9 cellular contexts compared by ENCODE assay signal in the genomic region with DNA sequence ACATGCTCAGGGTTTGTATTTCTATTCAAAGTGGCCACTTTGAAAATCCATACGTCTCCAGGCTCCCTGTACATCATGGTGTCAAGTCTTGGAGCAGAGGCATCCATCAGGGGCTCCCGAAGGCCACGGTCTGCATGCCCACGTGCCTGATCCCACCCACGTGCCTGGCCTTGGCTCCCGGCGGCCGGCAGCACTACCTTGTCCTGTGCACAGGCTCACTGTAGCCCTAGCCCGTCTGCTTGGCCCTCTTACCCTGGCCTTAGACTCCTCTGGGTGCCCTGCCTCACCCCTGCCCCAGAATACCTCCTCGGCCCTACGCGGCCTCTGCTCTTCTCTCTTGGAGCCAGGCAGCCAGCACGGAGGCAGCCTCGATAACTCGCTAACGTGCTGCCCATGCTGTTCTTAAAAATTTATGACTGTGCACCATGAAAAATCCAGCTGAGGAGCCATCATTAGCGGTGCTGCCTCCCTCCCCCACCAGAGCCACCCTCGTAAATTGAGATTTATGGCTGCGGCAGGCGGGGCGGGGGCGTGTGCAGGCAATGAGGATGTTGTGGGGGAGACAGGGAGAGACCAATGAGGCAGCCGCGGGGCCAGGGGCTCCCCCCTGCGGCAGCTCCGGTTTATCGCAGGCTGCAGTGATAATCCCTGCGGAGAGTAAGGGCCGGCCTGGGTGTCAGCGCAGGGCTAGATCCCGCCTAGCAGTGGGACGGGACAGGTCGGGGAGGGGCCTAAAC. TPM values are rescaled to one million over a fixed set of nuclear protein-coding genes. Genes with fewer than 3 reads are reported as not detected.
A peak's percentile ranks its signal among the peaks of the same experiment; 100 is the strongest.
DNase-seq lines count a peak whose midpoint lies in the region; ATAC-seq and TF ChIP-seq lines count a peak whose summit lies in the region.
"Had no signal": no experiment of that assay in that cellular context is flagged by ENCODE, and none has a peak within 500 bp of the region (broad histone marks: within the 10 kb centered on the region; RNA-seq: fewer than 3 reads in every experiment).

No MANE protein-coding gene starts in this region.

- TF ChIP-seq CTCF in AG09319 (IDR thresholded peaks at IDR 0.05; ENCODE audit: low read depth, low read length) (peak; percentile 24), HFFc6 (IDR thresholded peaks at IDR 0.05) (peak; percentile 68), activated B cell treated with CpG ODN at 0.5 μM for 24 hours (IDR thresholded peaks at IDR 0.05) (no peak), epithelial cell of esophagus (IDR thresholded peaks at IDR 0.05; ENCODE audit: insufficient read depth, low read depth, low read length, missing control alignments) (peak; percentile 31), neutrophil (IDR thresholded peaks at IDR 0.05) (peak; percentile 49)

- POLR2A ChIA-PET in activated B cell treated with CpG ODN at 0.5 μM for 24 hours (lab: Charles Lee) = no interaction called here

- DNase-seq in AG09319 (ENCODE audit: extremely low read depth, low read depth) = no peak
- DNase-seq in HFFc6 = peak; percentile 6
- no peak for DNase-seq in activated B cell treated with CpG ODN at 0.5 μM for 24 hours
- DNase-seq in epithelial cell of esophagus (ENCODE audit: low read depth) = no peak
- no peak for DNase-seq in superior temporal gyrus (ENCODE audit: extremely low spot score)
- no peak for DNase-seq in GDM1 (lab: John Stamatoyannopoulos, UW)

- no peaks in the 10 kb centered on the region for H3K9me3 Mint-ChIP-seq in HFFc6
- H3K9me3 Mint-ChIP-seq in activated B cell treated with CpG ODN at 0.5 μM for 24 hours = no peaks in the 10 kb centered on the region

- intact Hi-C loops in activated B cell treated with CpG ODN at 0.5 μM for 24 hours (cut with micrococcal nuclease) = loop anchor here (1.0 kb wide), 1 partner anchor 21 kb away; no protein-coding TSS in a partner anchor

- ATAC-seq in activated B cell treated with CpG ODN at 0.5 μM for 24 hours (ENCODE audit: low read depth) = peak; percentile 85
- ATAC-seq in GM21515 (IDR thresholded peaks at IDR 0.05; ENCODE audit: unreplicated experiment) = no peak

- CTCF ChIA-PET in activated B cell treated with CpG ODN at 0.5 μM for 24 hours (lab: Charles Lee) = interaction anchor here (1.7 kb wide), 1 partner anchor 20 kb away, joined by 6 read pairs; no protein-coding TSS in a partner anchor

- H3K36me3 Mint-ChIP-seq in HFFc6 (ENCODE audit: low read depth) (no peaks in the 10 kb centered on the region), activated B cell treated with CpG ODN at 0.5 μM for 24 hours (ENCODE audit: low read depth) (peaks cover 24% of the 10 kb centered on the region)

- H3K27ac ChIP-seq in neutrophil = no peak overlapping the region

- H3K9me3 ChIP-seq in neutrophil = no peaks in the 10 kb centered on the region

- H3K27ac Mint-ChIP-seq in HFFc6 = no peak overlapping the region
- H3K27ac Mint-ChIP-seq in activated B cell treated with CpG ODN at 0.5 μM for 24 hours = no peak overlapping the region
- H3K27ac Mint-ChIP-seq: activated naive CD8-positive, alpha-beta T cell had no signal

- H3K4me3 ChIP-seq in epithelial cell of esophagus (ENCODE audit: low read length) = no peak overlapping the region
- H3K4me3 ChIP-seq in neutrophil (ENCODE audit: low read depth in 1 of 2, low read length in 1 of 2) = no peak overlapping the region

- H3K4me1 Mint-ChIP-seq in HFFc6 (ENCODE audit: low read depth) (peaks cover 35% of the 10 kb centered on the region), activated B cell treated with CpG ODN at 0.5 μM for 24 hours (peaks cover 9% of the 10 kb centered on the region)

- H3K27me3 Mint-ChIP-seq in HFFc6 (ENCODE audit: insufficient read depth) (peaks cover 3% of the 10 kb centered on the region; the same call in 1 of the 2 replicates), activated B cell treated with CpG ODN at 0.5 μM for 24 hours (no peaks in the 10 kb centered on the region)
- H3K27me3 Mint-ChIP-seq: activated naive CD8-positive, alpha-beta T cell had no signal

- H3K36me3 ChIP-seq in neutrophil = no peaks in the 10 kb centered on the region

- H3K4me1 ChIP-seq in neutrophil (ENCODE audit: control insufficient read depth in 1 of 2, insufficient read depth in 1 of 2, low read depth in 1 of 2, low read length in 1 of 2) = peaks cover 0 to 4% of the 10 kb centered on the region in 2 experiments

- no peak overlapping the region for H3K4me3 Mint-ChIP-seq in HFFc6
- no peak overlapping the region for H3K4me3 Mint-ChIP-seq in activated B cell treated with CpG ODN at 0.5 μM for 24 hours
- H3K4me3 Mint-ChIP-seq: activated naive CD8-positive, alpha-beta T cell had no signal

- no peaks in the 10 kb centered on the region for H3K27me3 ChIP-seq in neutrophil

RNA-seq across cellular contexts. Expression of gene DMAP1, which starts 24.6 kb away (rescaled TPM):
- total RNA-seq in HFFc6 (2021; fragmentation: NEBNext Ultra II Directional; extraction: Animal tissue kit (Norgen Biotek cat#: 25700)) = 10 to 100 TPM; 25.7 to 34.6 (median 30.1) TPM
- total RNA-seq in activated B cell treated with CpG ODN at 0.5 μM for 24 hours = 59.6 and 64.7 TPM in 2 replicates
